Comparison of ENCODE assay signal across 18 cellular contexts in genomic region chr1:225532240-225532944, GRCh38.
A peak's percentile ranks its signal among the peaks of the same experiment; 100 is the strongest.
DNase-seq lines count a peak whose midpoint lies in the region; ATAC-seq, FAIRE-seq and TF ChIP-seq lines count a peak whose summit lies in the region.
"Had no signal": no experiment of that assay in that cellular context is flagged by ENCODE, and none has a peak within 500 bp of the region (broad histone marks: within the 10 kb centered on the region; RNA-seq: fewer than 3 reads in every experiment).

No MANE protein-coding gene starts in this region.

- H3K4me1 ChIP-seq in GM23338 (ENCODE audit: insufficient read depth) (peaks cover 66% of the 10 kb centered on the region), PC-9 (replicated peaks; ENCODE audit: insufficient read depth) (peaks cover 29% of the 10 kb centered on the region)
- H3K4me1 ChIP-seq: prostate gland had no signal

- H3K4me1 Mint-ChIP-seq in GM23338, result peaks cover 52% of the 10 kb centered on the region
- no peaks in the 10 kb centered on the region for H3K4me1 Mint-ChIP-seq in activated CD4-positive, alpha-beta T cell treated with anti-CD3 and anti-CD28 coated beads, Interleukin-2, amount 10 ng/mL, durations not matched to agents 24 days and 14 days

- H4K20me1 ChIP-seq in GM23338 (replicated peaks; ENCODE audit: insufficient read depth), result 0 out of 2 replicates have a peak, but pooled peaks cover 6% of the 10 kb centered on the region
- peaks cover 3% of the 10 kb centered on the region; the same call in 1 of the 2 replicates for H4K20me1 ChIP-seq in PC-9 (ENCODE audit: insufficient read depth)

- peak overlapping the region; percentile 49; the same call in 1 of the 2 replicates for H3K27ac Mint-ChIP-seq in GM23338
- H3K27ac Mint-ChIP-seq in activated CD4-positive, alpha-beta T cell treated with anti-CD3 and anti-CD28 coated beads, Interleukin-2, amount 10 ng/mL, durations not matched to agents 24 days and 14 days, result no peak overlapping the region
- H3K27ac Mint-ChIP-seq: CD4-positive, alpha-beta T cell had no signal

- ATAC-seq in GM23338 (no peak), HG02759 (IDR thresholded peaks at IDR 0.05; ENCODE audit: unreplicated experiment) (no peak)
- ATAC-seq: WTC11 had no signal

- CTCF ChIA-PET in PC-9 (lab: Charles Lee), result interaction anchor here (0.6 kb wide), 2 partner anchors 11 to 53 kb away, joined by 7 to 18 read pairs; no protein-coding TSS in a partner anchor

- H3K27me3 Mint-ChIP-seq in GM23338 (ENCODE audit: insufficient read depth, low read depth, poor library complexity), result no peaks in the 10 kb centered on the region
- peaks cover 35% of the 10 kb centered on the region for H3K27me3 Mint-ChIP-seq in activated CD4-positive, alpha-beta T cell treated with anti-CD3 and anti-CD28 coated beads, Interleukin-2, amount 10 ng/mL, durations not matched to agents 24 days and 14 days

- H3K79me2 ChIP-seq in GM23338 (replicated peaks; ENCODE audit: insufficient read depth) (peaks cover 100% of the 10 kb centered on the region), PC-9 (ENCODE audit: low read depth) (peaks cover 62% of the 10 kb centered on the region)

- peak overlapping the region; percentile 20 for H3K4me2 ChIP-seq in GM23338
- peak overlapping the region; percentile 52 for H3K4me2 ChIP-seq in PC-9

- FAIRE-seq in frontal cortex (lab: Jason Lieb, UNC), result peak; percentile 24

- H3K27ac ChIP-seq in GM23338 (ENCODE audit: low read depth), result no peak overlapping the region
- H3K27ac ChIP-seq in PC-9, result peak overlapping the region; percentile 37; the same call in 1 of the 2 replicates
- H3K27ac ChIP-seq: coronary artery, GM23248, prostate gland had no signal

- DNase-seq in GM23338 (ENCODE audit: low spot score) (no peak), NCI-H1048 (lab: John Stamatoyannopoulos, UW) (peak; percentile 44), PC-9 (peak in 1 of 2 experiments; percentile 75), frontal cortex (ENCODE audit: low spot score in 2 of 2) (no peak), T-helper 9 cell (no peak), NCI-H2029 treated with DMSO at 0.1 percent for 48 hours (lab: John Stamatoyannopoulos, UW) (no peak)
- DNase-seq in activated CD4-positive, alpha-beta T cell treated with anti-CD3 and anti-CD28 coated beads, Interleukin-2, amount 10 ng/mL, durations not matched to agents 24 days and 14 days, result no peak
- DNase-seq: activated CD4-positive, alpha-beta T cell treated with anti-CD3 and anti-CD28 coated beads, Interleukin-2, amount 50 U/mL, for 4 hours; activated naive CD4-positive, alpha-beta T cell treated with anti-CD3 and anti-CD28 coated beads, Interleukin-2, amount 50 U/mL, for 16 hours; CD4-positive, alpha-beta T cell; GM23248; NCI-H2081 treated with DMSO at 0.1 percent for 48 hours; NCI-H524 treated with DMSO at 0.1 percent for 48 hours had no signal

- H3K4me3 ChIP-seq in GM23338, result no peak overlapping the region
- no peak overlapping the region for H3K4me3 ChIP-seq in PC-9
- H3K4me3 ChIP-seq: coronary artery, GM23248, lung, prostate gland had no signal

- no TSS peak for BruUV-seq in PC-9 (replicated peaks; lab: Mats Ljungman, UMichigan)

- H3K9me3 ChIP-seq in PC-9 (ENCODE audit: insufficient read depth, low read depth), result no peaks in the 10 kb centered on the region
- H3K9me3 ChIP-seq: prostate gland had no signal

- TF ChIP-seq CTCF in GM23338 (conservative IDR thresholded peaks at IDR 0.05; ENCODE audit: low read depth in 2 of 2) (no peak), PC-9 (conservative IDR thresholded peaks at IDR 0.05) (no peak)

- H3F3A ChIP-seq in GM23338 (replicated peaks; ENCODE audit: low read depth) (no peaks in the 10 kb centered on the region), PC-9 (ENCODE audit: insufficient read depth, low read depth) (peaks cover 5% of the 10 kb centered on the region)

- intact Hi-C loops in PC-9 (cut with micrococcal nuclease; ENCODE audit: unreplicated experiment), result no loop called here
- intact Hi-C loops in activated CD4-positive, alpha-beta T cell treated with anti-CD3 and anti-CD28 coated beads, Interleukin-2, amount 10 ng/mL, durations not matched to agents 24 days and 14 days (cut with micrococcal nuclease), result no loop called here

- POLR2A ChIA-PET in PC-9 (lab: Charles Lee; ENCODE audit: unreplicated experiment), result interaction anchor here (0.6 to 0.7 kb wide), 4 partner anchors 34 to 776 kb away, joined by 3 to 14 read pairs (median 4); partner anchors contain the start of gene LIN9

- no peaks in the 10 kb centered on the region for H3K9me3 Mint-ChIP-seq in GM23338
- no peaks in the 10 kb centered on the region for H3K9me3 Mint-ChIP-seq in activated CD4-positive, alpha-beta T cell treated with anti-CD3 and anti-CD28 coated beads, Interleukin-2, amount 10 ng/mL, durations not matched to agents 24 days and 14 days
- H3K9me3 Mint-ChIP-seq: CD4-positive, alpha-beta T cell; WTC11 had no signal

- peak overlapping the region; percentile 38; the same call in 1 of the 3 replicates for H3K4me3 Mint-ChIP-seq in GM23338
- H3K4me3 Mint-ChIP-seq in activated CD4-positive, alpha-beta T cell treated with anti-CD3 and anti-CD28 coated beads, Interleukin-2, amount 10 ng/mL, durations not matched to agents 24 days and 14 days, result no peak overlapping the region
- H3K4me3 Mint-ChIP-seq: CD4-positive, alpha-beta T cell; WTC11 had no signal

- no peaks in the 10 kb centered on the region for H3K36me3 Mint-ChIP-seq in GM23338 (ENCODE audit: low read depth)
- no peaks in the 10 kb centered on the region for H3K36me3 Mint-ChIP-seq in activated CD4-positive, alpha-beta T cell treated with anti-CD3 and anti-CD28 coated beads, Interleukin-2, amount 10 ng/mL, durations not matched to agents 24 days and 14 days (ENCODE audit: low read depth)
- H3K36me3 Mint-ChIP-seq: WTC11 had no signal

- H3K36me3 ChIP-seq in GM23338 (ENCODE audit: insufficient read depth) (peaks cover 6% of the 10 kb centered on the region; the same call in 1 of the 2 replicates), PC-9 (ENCODE audit: low read depth) (peaks cover 15% of the 10 kb centered on the region)
- H3K36me3 ChIP-seq: prostate gland had no signal

- H3K9me2 ChIP-seq in GM23338 (ENCODE audit: insufficient read depth) (no peaks in the 10 kb centered on the region), PC-9 (ENCODE audit: insufficient read depth) (no peaks in the 10 kb centered on the region)

- H2AFZ ChIP-seq in GM23338 (no peak overlapping the region), PC-9 (no peak overlapping the region)
- H2AFZ ChIP-seq: GM23248 had no signal

- H3K27me3 ChIP-seq in GM23338 (ENCODE audit: insufficient read depth) (no peaks in the 10 kb centered on the region), PC-9 (ENCODE audit: insufficient read depth, low read depth) (no peaks in the 10 kb centered on the region)

TF ChIP-seq in GM23338, 12 proteins besides CTCF, POLR2A, EP300 and RAD21 (continues in another document):
- TF ChIP-seq CREB1 (CRISPR knock-in tag; IDR thresholded peaks at IDR 0.05; ENCODE audit: low read depth) (no peak), EZH2phosphoT487 (IDR thresholded peaks at IDR 0.05; ENCODE audit: unreplicated experiment) (no peak), STAT1 (IDR thresholded peaks at IDR 0.05; ENCODE audit: unreplicated experiment) (no peak), ETS1 (IDR thresholded peaks at IDR 0.05) (no peak), ZNF331 (CRISPR knock-in tag; IDR thresholded peaks at IDR 0.05; ENCODE audit: low read depth) (no peak)
